ENCODE assay signal across 20 cellular contexts in genomic region chr13:109285586-109285985, GRCh38.
DNase-seq lines count a peak whose midpoint lies in the region; ATAC-seq, FAIRE-seq and TF ChIP-seq lines count a peak whose summit lies in the region.
"Had no signal": no experiment of that assay in that cellular context is flagged by ENCODE, and none has a peak within 500 bp of the region (broad histone marks: within the 10 kb centered on the region; RNA-seq: fewer than 3 reads in every experiment).

No MANE protein-coding gene starts in this region.

- H3K4me1 ChIP-seq in HepG2 (ENCODE audit: insufficient read depth, low read length) (no peaks in the 10 kb centered on the region), right lobe of liver (no peaks in the 10 kb centered on the region), H1 (replicated peaks in 1 of 4; ENCODE audit: control insufficient read depth in 3 of 4, insufficient read depth in 4 of 4, low read length in 3 of 4) (0 out of 7 replicates have a peak, but pooled peaks cover 0 to 3% (median 0%) of the 10 kb centered on the region in 4 experiments)
- H3K4me1 ChIP-seq: A549, Caco-2 had no signal

- no peak overlapping the region for H3K18ac ChIP-seq in H1 (ENCODE audit: extremely low read depth, low read length)

- H2BK20ac ChIP-seq in H1 (ENCODE audit: low read length) = peak overlapping the region; percentile 27; the same call in 1 of the 2 replicates

- H3K9ac ChIP-seq in HepG2 (ENCODE audit: insufficient read depth, low read depth, low read length) (no peak overlapping the region), H1 (replicated peaks in 1 of 4; ENCODE audit: extremely low read depth in 1 of 4, low read depth in 3 of 4, low read length in 3 of 4) (no peak overlapping the region)
- H3K9ac ChIP-seq: BLaER1 treated with 17β-estradiol and CSF1 and Interleukin-3, amounts not matched to agents 10 nM and 100 nM had no signal

- POLR2A ChIA-PET in HepG2 (lab: Yijun Ruan, JAX) (no interaction called here), H1 (lab: Charles Lee; ENCODE audit: partially characterized antibody) (no interaction called here)

- no peak overlapping the region for H2BK15ac ChIP-seq in H1 (ENCODE audit: low read length)

- H3K4me2 ChIP-seq in HepG2 (ENCODE audit: low read depth, low read length) (no peak overlapping the region), H1 (ENCODE audit: insufficient read depth in 1 of 2, low read depth in 2 of 2, low read length in 2 of 2) (no peak overlapping the region)
- H3K4me2 ChIP-seq: A549; BLaER1 treated with 17β-estradiol and CSF1 and Interleukin-3, amounts not matched to agents 10 nM and 100 nM had no signal

- no peak overlapping the region for H3K14ac ChIP-seq in H1 (ENCODE audit: insufficient read length)

- H3K27me3 ChIP-seq in HepG2 (ENCODE audit: control insufficient read depth in 1 of 2, insufficient read depth in 2 of 2, low read length in 2 of 2) (no peaks in the 10 kb centered on the region), right lobe of liver (no peaks in the 10 kb centered on the region), H1 (replicated peaks in 1 of 4; ENCODE audit: control insufficient read depth in 3 of 4, extremely low read depth in 1 of 4, insufficient read depth in 3 of 4, low read length in 3 of 4) (peaks cover 0 to 1% (median 0%) of the 10 kb centered on the region in 4 experiments; a peak in 1 of 7 replicates)
- H3K27me3 ChIP-seq: BLaER1 treated with 17β-estradiol and CSF1 and Interleukin-3, amounts not matched to agents 10 nM and 100 nM had no signal

- peaks cover 15% of the 10 kb centered on the region; the same call in 1 of the 2 replicates for H3K9me3 ChIP-seq in HepG2 (ENCODE audit: low read length)
- no peaks in the 10 kb centered on the region for H3K9me3 ChIP-seq in right lobe of liver
- no peaks in the 10 kb centered on the region for H3K9me3 ChIP-seq in H1 (ENCODE audit: insufficient read depth in 2 of 2, low read depth in 1 of 2, low read length in 1 of 2)
- H3K9me3 ChIP-seq: A549; BLaER1 treated with 17β-estradiol and CSF1 and Interleukin-3, amounts not matched to agents 10 nM and 100 nM; Caco-2 had no signal

- H4K91ac ChIP-seq in H1 (replicated peaks; ENCODE audit: insufficient read length, low read length) = no peak overlapping the region

- H3K79me1 ChIP-seq in H1 (ENCODE audit: low read depth, low read length) = no peaks in the 10 kb centered on the region

- no peak overlapping the region for H3K4ac ChIP-seq in H1 (replicated peaks; ENCODE audit: insufficient read length, low read depth, low read length)

- no peak overlapping the region for H2BK120ac ChIP-seq in H1 (replicated peaks; ENCODE audit: low read depth, low read length)

- intact Hi-C loops in HepG2 (cut with micrococcal nuclease; ENCODE audit: unreplicated experiment) (no loop called here), right lobe of liver (cut with DNase I) (no loop called here)

- 70% methylated on average over 2 of the region's 2 CpGs for WGBS in HepG2 (ENCODE audit: low lambda C conversion rate)
- 37% methylated on average over 2 of the region's 2 CpGs for WGBS in right lobe of liver (ENCODE audit: insufficient coverage, low coverage, low lambda C conversion rate, missing lambda C conversion rate)
- 100% methylated on average over 2 of the region's 2 CpGs; no CpG with 5 or more reads in 1 of the 2 experiments for WGBS in H1 (ENCODE audit: extremely low coverage in 1 of 2, insufficient coverage in 1 of 2, insufficient read length in 1 of 2, insufficient replicate concordance in 2 of 2, low coverage in 1 of 2, low lambda C conversion rate in 2 of 2, missing lambda C conversion rate in 1 of 2), 2 experiments

- H3K23me2 ChIP-seq in H1 (ENCODE audit: low read depth, low read length) = no peaks in the 10 kb centered on the region

- H4K20me1 ChIP-seq in HepG2 (ENCODE audit: insufficient read depth, low read length) (no peaks in the 10 kb centered on the region), H1 (replicated peaks in 1 of 2; ENCODE audit: control insufficient read depth in 1 of 2, insufficient read depth in 2 of 2, low read length in 2 of 2) (no peaks in the 10 kb centered on the region)
- H4K20me1 ChIP-seq: BLaER1 treated with 17β-estradiol and CSF1 and Interleukin-3, amounts not matched to agents 10 nM and 100 nM had no signal

- H2AFZ ChIP-seq in HepG2 (ENCODE audit: low read length) (no peak overlapping the region), H1 (ENCODE audit: low read length) (peak overlapping the region; percentile 82)

- TF ChIP-seq EP300 in HepG2 (IDR thresholded peaks at IDR 0.05; ENCODE audit: low read depth in 2 of 2, low read length in 2 of 2) = no peak
- no peak for TF ChIP-seq EP300 in HepG2 (CRISPR knock-in tag; IDR thresholded peaks at IDR 0.05; ENCODE audit: borderline replicate concordance)
- TF ChIP-seq EP300 in H1 (IDR thresholded peaks at IDR 0.05; ENCODE audit: borderline replicate concordance in 1 of 2, low read depth in 2 of 2, low read length in 2 of 2) = no peak

- no peak overlapping the region for H2BK12ac ChIP-seq in H1 (ENCODE audit: low read depth, low read length)

- ATAC-seq in HepG2 (no peak), right lobe of liver (no peak), omental fat pad (ENCODE audit: low FRiP score) (no peak)
- ATAC-seq: A549; CD8-positive, alpha-beta T cell had no signal

- H3K27ac ChIP-seq in HepG2 (ENCODE audit: extremely low read length, insufficient read depth, low read length) (no peak overlapping the region), right lobe of liver (no peak overlapping the region), H1 (ENCODE audit: low read depth, low read length) (no peak overlapping the region)
- H3K27ac ChIP-seq: 22Rv1; A549; BLaER1 treated with 17β-estradiol and CSF1 and Interleukin-3, amounts not matched to agents 10 nM and 100 nM; C4-2B had no signal

- no peak overlapping the region for H4K5ac ChIP-seq in H1 (ENCODE audit: insufficient read length, low read depth, low read length)

- in situ Hi-C loops in HepG2 (cut with HindIII; ENCODE audit: extremely low pct_ligation_motif_present, low pct_unique_long_range_greater_than_20kb) = no loop called here

- H3K4me3 ChIP-seq in HepG2 (replicated peaks in 1 of 3; ENCODE audit: insufficient read depth in 1 of 3, low read depth in 2 of 3, low read length in 3 of 3) = no peak overlapping the region
- H3K4me3 ChIP-seq in right lobe of liver = no peak overlapping the region
- H3K4me3 ChIP-seq in H1 (ENCODE audit: extremely low read depth in 1 of 4, insufficient read depth in 2 of 4, low read depth in 3 of 4, low read length in 4 of 4) = no peak overlapping the region
- H3K4me3 ChIP-seq: A549; BLaER1 treated with 17β-estradiol and CSF1 and Interleukin-3, amounts not matched to agents 10 nM and 100 nM had no signal

- no peak overlapping the region for H2AK5ac ChIP-seq in H1 (ENCODE audit: low read depth, low read length)

- BruUV-seq in HepG2 (replicated peaks; lab: Mats Ljungman, UMichigan) = no TSS peak

- TF ChIP-seq RAD21 in HepG2 (CRISPR knock-in tag; IDR thresholded peaks at IDR 0.05) = no peak
- TF ChIP-seq RAD21 in H1 (IDR thresholded peaks at IDR 0.05 in 1 of 2, conservative IDR thresholded peaks at IDR 0.05 in 1 of 2; ENCODE audit: low read depth in 2 of 2, low read length in 2 of 2) = no peak

- no peak overlapping the region for H2BK5ac ChIP-seq in H1 (ENCODE audit: low read depth, low read length)

- no peak overlapping the region for H3K23ac ChIP-seq in H1 (ENCODE audit: insufficient read length)

- no peaks in the 10 kb centered on the region for H3K79me2 ChIP-seq in HepG2 (ENCODE audit: insufficient read depth, low read length)
- H3K79me2 ChIP-seq in H1 (ENCODE audit: control insufficient read depth in 1 of 2, insufficient read depth in 2 of 2, low read length in 2 of 2) = no peaks in the 10 kb centered on the region

- TF ChIP-seq CTCF in HepG2 (CRISPR knock-in tag; IDR thresholded peaks at IDR 0.05) = no peak
- TF ChIP-seq CTCF in right lobe of liver (IDR thresholded peaks at IDR 0.05) = no peak
- TF ChIP-seq CTCF in H1 (IDR thresholded peaks at IDR 0.05; ENCODE audit: control extremely low read depth in 1 of 3, insufficient read depth in 1 of 3, low read depth in 1 of 3, low read length in 3 of 3) = no peak
- no peak for TF ChIP-seq CTCF in omental fat pad (IDR thresholded peaks at IDR 0.05)

- H3K36me3 ChIP-seq in HepG2 (replicated peaks in 1 of 2; ENCODE audit: control insufficient read depth in 1 of 2, insufficient read depth in 2 of 2, low read length in 2 of 2) = no peaks in the 10 kb centered on the region
- H3K36me3 ChIP-seq in right lobe of liver = no peaks in the 10 kb centered on the region
- H3K36me3 ChIP-seq in H1 (ENCODE audit: control insufficient read depth in 2 of 4, insufficient read depth in 4 of 4, low read length in 3 of 4) = no peaks in the 10 kb centered on the region
- H3K36me3 ChIP-seq: BLaER1 treated with 17β-estradiol and CSF1 and Interleukin-3, amounts not matched to agents 10 nM and 100 nM had no signal

- H3K56ac ChIP-seq in H1 (replicated peaks; ENCODE audit: insufficient read length, low read depth, low read length) = no peak overlapping the region

- TF ChIP-seq POLR2A in HepG2 (IDR thresholded peaks at IDR 0.05; ENCODE audit: insufficient read depth in 1 of 2, low read depth in 2 of 2, low read length in 2 of 2) (no peak), right lobe of liver (IDR thresholded peaks at IDR 0.05) (no peak), H1 (IDR thresholded peaks at IDR 0.05; ENCODE audit: control extremely low read depth in 1 of 2, low read depth in 2 of 2, low read length in 2 of 2) (no peak)

- FAIRE-seq in HepG2 (lab: Jason Lieb, UNC) = no peak
- no peak for FAIRE-seq in H1 (lab: Jason Lieb, UNC)
- FAIRE-seq: A549, D721Med, G401.6, GM12891, GM19239 had no signal

- CTCF ChIA-PET in HepG2 (lab: Yijun Ruan, JAX; ENCODE audit: low intra/inter-chr PET ratio, low total read pairs) = no interaction called here
- CTCF ChIA-PET in H1 (lab: Charles Lee; ENCODE audit: partially characterized antibody) = no interaction called here

- no peak for DNase-seq in HepG2 (ENCODE audit: low spot score)
- no peak for DNase-seq in right lobe of liver
- no peak for DNase-seq in H1 (ENCODE audit: low read depth in 1 of 2, low spot score in 2 of 2)
- DNase-seq in omental fat pad (ENCODE audit: low spot score) = no peak
- no peak for DNase-seq in NCI-H2029 treated with DMSO at 0.1 percent for 48 hours (lab: John Stamatoyannopoulos, UW)
- DNase-seq: AML-193; Caco-2; Calu3; CD4-positive, alpha-beta T cell; CD8-positive, alpha-beta T cell; DMS79 treated with DMSO at 0.1 percent for 48 hours; GF-D8 had no signal

- no peak overlapping the region for H4K8ac ChIP-seq in H1 (ENCODE audit: extremely low read depth, insufficient read depth, low read length)

TF ChIP-seq in HepG2, 621 proteins besides CTCF, POLR2A, EP300 and RAD21:
- no peak for TF ChIP-seq ZNF615 (CRISPR knock-in tag; IDR thresholded peaks at IDR 0.05; ENCODE audit: borderline replicate concordance)
- TF ChIP-seq CEBPB (IDR thresholded peaks at IDR 0.05; ENCODE audit: borderline replicate concordance, low read depth, low read length) = peak; percentile 34; the same call in 1 of the 2 replicates

TF ChIP-seq in H1, 55 proteins besides CTCF, POLR2A, EP300 and RAD21 (continues in another document):
- TF ChIP-seq TAF1 (IDR thresholded peaks at IDR 0.05; ENCODE audit: low read depth, low read length) (no peak), YY1 (IDR thresholded peaks at IDR 0.05; ENCODE audit: low read depth, low read length) (no peak), ASH2L (IDR thresholded peaks at IDR 0.05; ENCODE audit: low read length) (no peak), SUZ12 (IDR thresholded peaks at IDR 0.05; ENCODE audit: low read length) (no peak)

Comparison
In these comparisons a context has a peak if more than half of its experiments do, and no peak if none do; other contexts are left out.
1. Of the 41 proteins assayed by ChIP-seq in both HepG2 and H1: peak only in HepG2: CEBPB; only in H1: none; in both: none; in neither: 40.